16 cellular contexts compared by ENCODE assay signal in the genomic region with DNA sequence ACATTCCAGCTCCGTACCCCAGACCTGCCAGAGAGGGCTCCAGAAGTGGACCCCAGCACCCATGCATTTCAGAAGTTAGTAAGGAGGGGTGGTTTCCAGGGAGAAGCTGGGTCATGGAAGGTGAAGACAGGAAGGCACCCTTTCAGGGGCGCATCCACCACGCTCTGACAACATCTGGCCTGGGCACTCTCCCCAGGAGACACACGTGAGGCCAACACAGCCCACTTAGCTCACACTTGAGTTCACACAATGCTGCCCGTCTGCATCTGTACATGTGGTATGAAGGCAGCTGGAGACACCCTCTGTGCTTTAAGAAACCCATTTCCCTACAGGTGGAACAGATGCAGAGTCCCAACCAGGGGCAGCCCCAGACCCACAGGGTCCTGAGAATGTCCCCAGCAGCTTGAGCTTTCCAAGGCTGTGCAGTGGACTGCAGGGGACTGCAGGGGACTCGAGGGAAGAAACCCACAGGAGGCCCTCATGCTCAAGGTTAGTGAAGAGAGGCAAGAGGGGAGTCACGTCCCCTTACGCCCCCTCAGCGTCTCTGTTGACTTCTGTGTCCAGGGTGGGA.
DNase-seq lines count a peak whose midpoint lies in the region; TF ChIP-seq lines count a peak whose summit lies in the region.
"Had no signal": no experiment of that assay in that cellular context is flagged by ENCODE, and none has a peak within 500 bp of the region (broad histone marks: within the 10 kb centered on the region; RNA-seq: fewer than 3 reads in every experiment).

No MANE protein-coding gene starts in this region.

- no peak overlapping the region for H2BK5ac ChIP-seq in neuronal stem cell (ENCODE audit: low read length)

- no peaks in the 10 kb centered on the region for H3K27me3 Mint-ChIP-seq in activated CD4-positive, alpha-beta memory T cell treated with anti-CD3 and anti-CD28 coated beads, Interleukin-2, amount 10 ng/mL, durations not matched to agents 7 days and 5 days
- H3K27me3 Mint-ChIP-seq in glutamatergic neuron (ENCODE audit: unreplicated experiment) = no peaks in the 10 kb centered on the region
- H3K27me3 Mint-ChIP-seq: CD4-positive, alpha-beta T cell; CD8-positive, alpha-beta memory T cell had no signal

- H4K91ac ChIP-seq in neuronal stem cell (ENCODE audit: low read depth, low read length, poor library complexity) = no peak overlapping the region

- CTCF ChIA-PET in activated CD4-positive, alpha-beta memory T cell treated with anti-CD3 and anti-CD28 coated beads, Interleukin-2, amount 10 ng/mL, durations not matched to agents 7 days and 5 days (lab: Charles Lee) = no interaction called here

- no peak overlapping the region for H2BK15ac ChIP-seq in neuronal stem cell (ENCODE audit: low read length)

- H2AFZ ChIP-seq in neuronal stem cell (ENCODE audit: low read length) = no peak overlapping the region
- H2AFZ ChIP-seq: GM23248 had no signal

- no peaks in the 10 kb centered on the region for H3K36me3 ChIP-seq in BLaER1 treated with 17β-estradiol and CSF1 and Interleukin-3, amounts not matched to agents 10 nM and 100 nM
- H3K36me3 ChIP-seq in neuronal stem cell (replicated peaks in 1 of 2; ENCODE audit: control insufficient read depth in 2 of 2, insufficient read depth in 2 of 2, low read length in 2 of 2) = no peaks in the 10 kb centered on the region

- H2AK5ac ChIP-seq in neuronal stem cell (ENCODE audit: low read depth, low read length) = peak overlapping the region; percentile 49

- no CpG with 5 or more reads among the region's 9 CpGs for WGBS in neuronal stem cell (ENCODE audit: extremely low coverage in 2 of 2, insufficient read length in 2 of 2, insufficient replicate concordance in 1 of 2), 2 donors

- peak overlapping the region; percentile 56 for H2BK120ac ChIP-seq in neuronal stem cell (ENCODE audit: low read depth, low read length)

- no peak overlapping the region for H3K4me3 ChIP-seq in BLaER1 treated with 17β-estradiol and CSF1 and Interleukin-3, amounts not matched to agents 10 nM and 100 nM
- H3K4me3 ChIP-seq in neuronal stem cell (ENCODE audit: low read length in 2 of 2) = no peak overlapping the region
- H3K4me3 ChIP-seq: GM23248 had no signal

- no peak overlapping the region for H3K14ac ChIP-seq in neuronal stem cell (ENCODE audit: low read length)

- no peaks in the 10 kb centered on the region for H3K27me3 ChIP-seq in BLaER1 treated with 17β-estradiol and CSF1 and Interleukin-3, amounts not matched to agents 10 nM and 100 nM
- no peaks in the 10 kb centered on the region for H3K27me3 ChIP-seq in neuronal stem cell (ENCODE audit: control insufficient read depth in 3 of 3, insufficient read depth in 3 of 3, low read depth in 1 of 3, low read length in 3 of 3)

- H3K79me1 ChIP-seq in neuronal stem cell (ENCODE audit: low read depth, low read length) = no peaks in the 10 kb centered on the region

- no peak overlapping the region for H4K8ac ChIP-seq in neuronal stem cell (ENCODE audit: low read depth, low read length)

- no peak overlapping the region for H3K4me3 Mint-ChIP-seq in activated CD4-positive, alpha-beta memory T cell treated with anti-CD3 and anti-CD28 coated beads, Interleukin-2, amount 10 ng/mL, durations not matched to agents 7 days and 5 days
- no peak overlapping the region for H3K4me3 Mint-ChIP-seq in glutamatergic neuron (ENCODE audit: unreplicated experiment)
- H3K4me3 Mint-ChIP-seq: CD14-positive monocyte; CD4-positive, alpha-beta T cell; CD8-positive, alpha-beta memory T cell had no signal

- H2BK12ac ChIP-seq in neuronal stem cell (ENCODE audit: low read length) = no peak overlapping the region

- H3K4me1 ChIP-seq in BLaER1 treated with 17β-estradiol and CSF1 and Interleukin-3, amounts not matched to agents 10 nM and 100 nM = peaks cover 0 to 19% (median 13%) of the 10 kb centered on the region in 10 experiments; a peak in 13 of 20 replicates
- H3K4me1 ChIP-seq in neuronal stem cell (ENCODE audit: control insufficient read depth in 2 of 2, insufficient read depth in 1 of 2, low read depth in 1 of 2, low read length in 2 of 2) = peaks cover 0 to 4% of the 10 kb centered on the region in 2 donors

- no peaks in the 10 kb centered on the region for H3K9me3 ChIP-seq in BLaER1 treated with 17β-estradiol and CSF1 and Interleukin-3, amounts not matched to agents 10 nM and 100 nM (replicated peaks in 1 of 11)
- no peaks in the 10 kb centered on the region for H3K9me3 ChIP-seq in neuronal stem cell (replicated peaks in 1 of 2; ENCODE audit: control insufficient read depth in 2 of 2, insufficient read depth in 1 of 2, low read depth in 1 of 2, low read length in 2 of 2)

- no peak for TF ChIP-seq CTCF in glutamatergic neuron (IDR thresholded peaks at IDR 0.05; ENCODE audit: partially characterized antibody, unreplicated experiment)

- no peaks in the 10 kb centered on the region for H4K20me1 ChIP-seq in BLaER1 treated with 17β-estradiol and CSF1 and Interleukin-3, amounts not matched to agents 10 nM and 100 nM

- peaks cover 19% of the 10 kb centered on the region for H3K9me3 Mint-ChIP-seq in activated CD4-positive, alpha-beta memory T cell treated with anti-CD3 and anti-CD28 coated beads, Interleukin-2, amount 10 ng/mL, durations not matched to agents 7 days and 5 days
- H3K9me3 Mint-ChIP-seq in glutamatergic neuron (ENCODE audit: unreplicated experiment) = peaks cover 2% of the 10 kb centered on the region
- H3K9me3 Mint-ChIP-seq: CD4-positive, alpha-beta T cell had no signal

- no peak overlapping the region for H3K4ac ChIP-seq in neuronal stem cell (ENCODE audit: low read length)

- H3K23ac ChIP-seq in neuronal stem cell (ENCODE audit: low read depth, low read length, poor library complexity) = peak overlapping the region; percentile 18

- POLR2A ChIA-PET in activated CD4-positive, alpha-beta memory T cell treated with anti-CD3 and anti-CD28 coated beads, Interleukin-2, amount 10 ng/mL, durations not matched to agents 7 days and 5 days (lab: Charles Lee) = no interaction called here

- H3K18ac ChIP-seq in neuronal stem cell (ENCODE audit: low read length) = peak overlapping the region; percentile 44

- no peaks in the 10 kb centered on the region for H3K4me1 Mint-ChIP-seq in activated CD4-positive, alpha-beta memory T cell treated with anti-CD3 and anti-CD28 coated beads, Interleukin-2, amount 10 ng/mL, durations not matched to agents 7 days and 5 days
- H3K4me1 Mint-ChIP-seq in glutamatergic neuron (ENCODE audit: low read depth, unreplicated experiment) = peaks cover 16% of the 10 kb centered on the region
- H3K4me1 Mint-ChIP-seq: CD14-positive monocyte; CD8-positive, alpha-beta memory T cell had no signal

- no peak overlapping the region for H3K27ac Mint-ChIP-seq in activated CD4-positive, alpha-beta memory T cell treated with anti-CD3 and anti-CD28 coated beads, Interleukin-2, amount 10 ng/mL, durations not matched to agents 7 days and 5 days
- no peak overlapping the region for H3K27ac Mint-ChIP-seq in glutamatergic neuron (ENCODE audit: unreplicated experiment)
- H3K27ac Mint-ChIP-seq: CD4-positive, alpha-beta T cell; CD8-positive, alpha-beta memory T cell had no signal

- H3K9ac ChIP-seq in BLaER1 treated with 17β-estradiol and CSF1 and Interleukin-3, amounts not matched to agents 10 nM and 100 nM = no peak overlapping the region
- H3K9ac ChIP-seq in neuronal stem cell (ENCODE audit: low read depth, low read length, poor library complexity) = no peak overlapping the region
- H3K9ac ChIP-seq: GM23248 had no signal

- H3K4me2 ChIP-seq in BLaER1 treated with 17β-estradiol and CSF1 and Interleukin-3, amounts not matched to agents 10 nM and 100 nM = peak overlapping the region in 8 of 11 experiments; percentile 20 to 59 (median 46); a peak in 15 of 22 replicates
- no peak overlapping the region for H3K4me2 ChIP-seq in neuronal stem cell (ENCODE audit: insufficient read depth, low read length, poor library complexity, severe bottlenecking)

- no peak overlapping the region for H3K27ac ChIP-seq in BLaER1 treated with 17β-estradiol and CSF1 and Interleukin-3, amounts not matched to agents 10 nM and 100 nM
- H3K27ac ChIP-seq in neuronal stem cell (replicated peaks; ENCODE audit: low read length) = no peak overlapping the region
- H3K27ac ChIP-seq: GM23248 had no signal

- DNase-seq in NAMALWA (ENCODE audit: low spot score) (peak; percentile 23), RPMI8226 (peak; percentile 1), neuronal stem cell (ENCODE audit: low spot score) (no peak), glutamatergic neuron (no peak), NCI-H1930 (lab: John Stamatoyannopoulos, UW) (no peak)
- no peak for DNase-seq in activated CD4-positive, alpha-beta memory T cell treated with anti-CD3 and anti-CD28 coated beads, Interleukin-2, amount 10 ng/mL, durations not matched to agents 7 days and 5 days
- DNase-seq: CD4-positive, alpha-beta T cell; CD8-positive, alpha-beta memory T cell; DMS 273 treated with DMSO at 0.1 percent for 48 hours; DMS79; GF-D8; GM23248; H7; HCEC 1CT had no signal

- no peaks in the 10 kb centered on the region for H3K36me3 Mint-ChIP-seq in activated CD4-positive, alpha-beta memory T cell treated with anti-CD3 and anti-CD28 coated beads, Interleukin-2, amount 10 ng/mL, durations not matched to agents 7 days and 5 days (ENCODE audit: low read depth)
- H3K36me3 Mint-ChIP-seq in glutamatergic neuron (ENCODE audit: unreplicated experiment) = no peaks in the 10 kb centered on the region
- H3K36me3 Mint-ChIP-seq: CD14-positive monocyte; CD8-positive, alpha-beta memory T cell had no signal

Comparison
In these comparisons a context has a peak if more than half of its experiments do, and no peak if none do; other contexts are left out.
1. DNase-seq: peak in NAMALWA (single experiment) and RPMI8226 (single experiment); none in neuronal stem cell (single experiment), activated CD4-positive, alpha-beta memory T cell treated with anti-CD3 and anti-CD28 coated beads, Interleukin-2, amount 10 ng/mL, durations not matched to agents 7 days and 5 days (single experiment), glutamatergic neuron (single experiment) and NCI-H1930 (0 of 2).